In genomic region chr11:9535189-9535781, GRCh38 we compare ENCODE assay signal across 8 cellular contexts. TPM values are rescaled to one million over a fixed set of nuclear protein-coding genes. Genes with fewer than 3 reads are reported as not detected.
DNase-seq lines count a peak whose midpoint lies in the region; ATAC-seq and TF ChIP-seq lines count a peak whose summit lies in the region.

No MANE protein-coding gene starts in this region.

- DNase-seq in CD1c-positive myeloid dendritic cell (ENCODE audit: extremely low spot score) = peak; percentile 83
- DNase-seq in HFFc6 = peak; percentile 78
- peak; percentile 80 for DNase-seq in SKM-1 (lab: John Stamatoyannopoulos, UW; ENCODE audit: unreplicated experiment)
- DNase-seq in activated naive CD8-positive, alpha-beta T cell treated with anti-CD3 and anti-CD28 coated beads for 36 hours = peak; percentile 75
- DNase-seq in left ventricle myocardium superior = peak; percentile 89
- peak; percentile 84 for DNase-seq in sigmoid colon

- H3K36me3 ChIP-seq in sigmoid colon = no peaks in the 10 kb centered on the region

- H3K27me3 Mint-ChIP-seq in HFFc6 (ENCODE audit: insufficient read depth) = no peaks in the 10 kb centered on the region; the same call in 1 of the 2 replicates
- no peaks in the 10 kb centered on the region for H3K27me3 Mint-ChIP-seq in activated naive CD8-positive, alpha-beta T cell treated with anti-CD3 and anti-CD28 coated beads for 36 hours

- ATAC-seq in left ventricle myocardium superior (peak; percentile 78), GM21786 (IDR thresholded peaks at IDR 0.05; ENCODE audit: unreplicated experiment) (no peak), HG02571 (IDR thresholded peaks at IDR 0.05; ENCODE audit: unreplicated experiment) (no peak)

- no peaks in the 10 kb centered on the region for H3K9me3 ChIP-seq in sigmoid colon

- peak; percentile 92 for TF ChIP-seq CTCF in HFFc6 (IDR thresholded peaks at IDR 0.05)
- peak; percentile 25 to 53 (median 38) for TF ChIP-seq CTCF in sigmoid colon (IDR thresholded peaks at IDR 0.05)

- H3K4me3 ChIP-seq in sigmoid colon = no peak overlapping the region

- intact Hi-C loops in left ventricle myocardium superior (cut with micrococcal nuclease) (no loop called here), sigmoid colon (cut with DNase I) (no loop called here)

- WGBS in sigmoid colon, 2 donors = 76 to 77% methylated on average over 6 of the region's 6 CpGs

- H3K4me1 ChIP-seq in sigmoid colon = peaks cover 0 to 19% (median under 1%) of the 10 kb centered on the region in 4 donors

- no peaks in the 10 kb centered on the region for H3K27me3 ChIP-seq in sigmoid colon

- peaks cover 26% of the 10 kb centered on the region for H3K4me1 Mint-ChIP-seq in HFFc6 (ENCODE audit: low read depth)
- H3K4me1 Mint-ChIP-seq in activated naive CD8-positive, alpha-beta T cell treated with anti-CD3 and anti-CD28 coated beads for 36 hours = no peaks in the 10 kb centered on the region

- H3K9me3 Mint-ChIP-seq in HFFc6 = no peaks in the 10 kb centered on the region
- H3K9me3 Mint-ChIP-seq in activated naive CD8-positive, alpha-beta T cell treated with anti-CD3 and anti-CD28 coated beads for 36 hours = no peaks in the 10 kb centered on the region

- H3K27ac ChIP-seq in sigmoid colon = peak overlapping the region in 3 of 4 donors; percentile 34 to 67 (median 34)

- TF ChIP-seq POLR2A in sigmoid colon (IDR thresholded peaks at IDR 0.05) = no peak

- H3K27ac Mint-ChIP-seq in HFFc6 = peak overlapping the region; percentile 60
- no peak overlapping the region for H3K27ac Mint-ChIP-seq in activated naive CD8-positive, alpha-beta T cell treated with anti-CD3 and anti-CD28 coated beads for 36 hours

- no peak for TF ChIP-seq EP300 in sigmoid colon (IDR thresholded peaks at IDR 0.05)

- no peaks in the 10 kb centered on the region for H3K36me3 Mint-ChIP-seq in HFFc6 (ENCODE audit: low read depth)
- no peaks in the 10 kb centered on the region for H3K36me3 Mint-ChIP-seq in activated naive CD8-positive, alpha-beta T cell treated with anti-CD3 and anti-CD28 coated beads for 36 hours

- H3K4me3 Mint-ChIP-seq in HFFc6 = no peak overlapping the region
- no peak overlapping the region for H3K4me3 Mint-ChIP-seq in activated naive CD8-positive, alpha-beta T cell treated with anti-CD3 and anti-CD28 coated beads for 36 hours

RNA-seq across cellular contexts. Expression of gene WEE1, which starts 38.2 kb away (rescaled TPM):
- total RNA-seq in HFFc6 (2021; fragmentation: NEBNext Ultra II Directional; extraction: Animal tissue kit (Norgen Biotek cat#: 25700)) = 10 to 100 TPM; 28.3 to 45.6 (median 39.4) TPM
- total RNA-seq in activated naive CD8-positive, alpha-beta T cell treated with anti-CD3 and anti-CD28 coated beads for 36 hours = 10 to 100 TPM; 46.8 to 47.5 TPM
- total RNA-seq in left ventricle myocardium superior (38.3 TPM), sigmoid colon (10 to 100 TPM; 32.4 to 38.8 (median 35.0) TPM)
- 10 to 100 TPM in 2 of 3 donors, 1 to 10 TPM in 1; 8.4 to 11.1 (median 10.0) TPM for polyA plus RNA-seq in sigmoid colon
